In the genomic region with DNA sequence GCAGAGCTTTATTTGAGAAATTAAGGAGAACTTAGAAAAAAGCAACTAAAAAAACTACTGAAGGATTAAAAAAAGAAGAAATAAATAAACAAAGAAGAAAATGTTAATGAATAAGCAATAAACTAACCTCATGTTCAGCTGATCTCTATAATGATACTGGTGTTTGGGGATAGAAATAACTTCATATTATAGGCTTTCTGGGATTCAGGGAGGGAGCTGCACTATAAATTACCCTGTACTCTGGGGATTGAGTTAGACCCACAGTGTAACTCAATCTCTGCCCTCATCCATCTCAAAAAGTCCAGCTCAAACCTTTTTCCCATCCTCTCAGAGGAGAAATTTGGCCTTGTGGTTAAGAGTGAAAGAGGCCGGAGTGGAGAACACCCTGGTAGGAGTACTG, we compare ENCODE assay signal across 25 cellular contexts. TPM values are rescaled to one million over a fixed set of nuclear protein-coding genes. Genes with fewer than 3 reads are reported as not detected.
"Had no signal": no experiment of that assay in that cellular context is flagged by ENCODE, and none has a peak within 500 bp of the region (broad histone marks: within the 10 kb centered on the region; RNA-seq: fewer than 3 reads in every experiment).

No MANE protein-coding gene starts in this region.

- H3K9me3 Mint-ChIP-seq: effector memory CD8-positive, alpha-beta T cell; memory B cell; nephron; stimulated activated effector memory CD8-positive, alpha-beta T cell treated with anti-CD3 and anti-CD28 coated beads, Interleukin-12 subunit alpha, Interleukin-12 subunit beta, amount 100 ng/mL, for 72 hours had no signal

- ATAC-seq: effector memory CD8-positive, alpha-beta T cell; left colon; left ventricle myocardium superior; naive thymus-derived CD4-positive, alpha-beta T cell; right cardiac atrium; stimulated activated effector memory CD8-positive, alpha-beta T cell treated with anti-CD3 and anti-CD28 coated beads, Interleukin-12 subunit alpha, Interleukin-12 subunit beta, amount 100 ng/mL, for 72 hours had no signal

- H3K9me3 ChIP-seq: prostate gland, sigmoid colon, stomach, tibial nerve, upper lobe of left lung had no signal

- H3K36me3 ChIP-seq: prostate gland, sigmoid colon, stomach, tibial nerve, upper lobe of left lung had no signal

- H3K36me3 Mint-ChIP-seq: immature natural killer cell; memory B cell; naive thymus-derived CD4-positive, alpha-beta T cell; stimulated activated effector memory CD8-positive, alpha-beta T cell treated with anti-CD3 and anti-CD28 coated beads, Interleukin-12 subunit alpha, Interleukin-12 subunit beta, amount 100 ng/mL, for 72 hours had no signal

- H3K27ac ChIP-seq: prostate gland, sigmoid colon, stomach, tibial nerve had no signal

- H3K27ac Mint-ChIP-seq: effector memory CD8-positive, alpha-beta T cell; immature natural killer cell; memory B cell; naive thymus-derived CD4-positive, alpha-beta T cell; stimulated activated effector memory CD8-positive, alpha-beta T cell treated with anti-CD3 and anti-CD28 coated beads, Interleukin-12 subunit alpha, Interleukin-12 subunit beta, amount 100 ng/mL, for 72 hours had no signal

- H3K27me3 ChIP-seq: sigmoid colon, stomach, tibial nerve, upper lobe of left lung had no signal

- H3K4me3 Mint-ChIP-seq: effector memory CD8-positive, alpha-beta T cell; immature natural killer cell; memory B cell; naive thymus-derived CD4-positive, alpha-beta T cell; nephron; stimulated activated effector memory CD8-positive, alpha-beta T cell treated with anti-CD3 and anti-CD28 coated beads, Interleukin-12 subunit alpha, Interleukin-12 subunit beta, amount 100 ng/mL, for 72 hours had no signal

- H3K4me3 ChIP-seq: lung, prostate gland, sigmoid colon, stomach, tibial nerve, upper lobe of left lung had no signal

- H3K4me1 ChIP-seq: prostate gland had no signal

- DNase-seq: cortex of kidney; effector memory CD8-positive, alpha-beta T cell; erythroblast; hypothalamus; immature natural killer cell; islet precursor cell; kidney glomerular epithelial cell; left colon; left ventricle myocardium superior; midbrain; naive thymus-derived CD4-positive, alpha-beta T cell; occipital lobe; right cardiac atrium; sigmoid colon; stimulated activated CD4-positive, alpha-beta T cell treated with anti-CD3 and anti-CD28 coated beads, Interleukin-2, amount 100 ng/mL, for 24 hours; stimulated activated CD4-positive, alpha-beta T cell treated with anti-CD3 and anti-CD28 coated beads, Interleukin-4, amount 100 ng/mL, for 24 hours; stimulated activated naive CD4-positive, alpha-beta T cell treated with Interleukin-2 at 50 U/mL for 16 hours; stomach; upper lobe of left lung had no signal

- H3K4me1 Mint-ChIP-seq: immature natural killer cell; memory B cell; naive thymus-derived CD4-positive, alpha-beta T cell; stimulated activated effector memory CD8-positive, alpha-beta T cell treated with anti-CD3 and anti-CD28 coated beads, Interleukin-12 subunit alpha, Interleukin-12 subunit beta, amount 100 ng/mL, for 72 hours had no signal

RNA-seq across cellular contexts. Expression of gene CCN1, which starts 33.8 kb away (rescaled TPM):
- total RNA-seq: naive thymus-derived CD4-positive, alpha-beta T cell had no signal
- polyA plus RNA-seq: immature natural killer cell; naive thymus-derived CD4-positive, alpha-beta T cell had no signal
